3 cellular contexts compared by ENCODE assay signal in genomic region chr9:82212885-82213284, GRCh38.
"Had no signal": no experiment of that assay in that cellular context is flagged by ENCODE, and none has a peak within 500 bp of the region (broad histone marks: within the 10 kb centered on the region; RNA-seq: fewer than 3 reads in every experiment).

No MANE protein-coding gene starts in this region.

- H3K4me3 ChIP-seq: GM12878 had no signal

- DNase-seq: GDM1, GF-D8 had no signal

- ATAC-seq: GM12878 had no signal
